Comparison of ENCODE assay signal across 8 cellular contexts in genomic region chr17:36591434-36592315, GRCh38. TPM values are rescaled to one million over a fixed set of nuclear protein-coding genes. Genes with fewer than 3 reads are reported as not detected.
DNase-seq lines count a peak whose midpoint lies in the region; ATAC-seq, FAIRE-seq and TF ChIP-seq lines count a peak whose summit lies in the region.

TSS of gene DHRS11 (plus strand) at chr17:36591879. CDS start at chr17:36592010, 131 bp downstream.

- H3K9me3 ChIP-seq in A549 (no peaks in the 10 kb centered on the region), colonic mucosa (no peaks in the 10 kb centered on the region)

- peak within 1 kb of the TSS; percentile 83 for H3K4me2 ChIP-seq in A549

- no peak for FAIRE-seq in A549 (lab: Jason Lieb, UNC)

- H3K27ac ChIP-seq in A549 (peak within 1 kb of the TSS; percentile 75 to 92), colonic mucosa (peak within 1 kb of the TSS; percentile 71)

- POLR2A ChIA-PET in A549 (lab: Yijun Ruan, JAX): interaction anchor here (2.1 kb wide), 2 partner anchors 9 to 10 kb away, joined by 6 to 12 read pairs; partner anchors contain the start of gene MRM1

- peak; percentile 48 for TF ChIP-seq POLR2A in A549 (IDR thresholded peaks at IDR 0.05; ENCODE audit: low read length)

- H3K4me1 ChIP-seq in A549: peaks cover 16% of the 10 kb centered on the region
- no peaks in the 10 kb centered on the region for H3K4me1 ChIP-seq in colonic mucosa

- intact Hi-C loops in colonic mucosa (cut with DNase I): loop anchor here (5.0 kb wide), 1 partner anchor 44 kb away; no protein-coding TSS in a partner anchor

- peak; percentile 21; the same call in 2 of the 3 replicates for TF ChIP-seq CTCF in A549 (IDR thresholded peaks at IDR 0.05)
- TF ChIP-seq CTCF in colonic mucosa (IDR thresholded peaks at IDR 0.05): no peak

- H3K4me3 ChIP-seq in A549 (peak within 1 kb of the TSS; percentile 82), colonic mucosa (peak within 1 kb of the TSS; percentile 99)

- no peaks in the 10 kb centered on the region for H3K27me3 ChIP-seq in colonic mucosa

- CTCF ChIA-PET in A549 (lab: Yijun Ruan, JAX): interaction anchor here (0.6 to 6.8 kb wide), 6 partner anchors 10 to 629 kb away, joined by 3 to 71 read pairs (median 3); partner anchors contain the start of genes MRM1, MYO19 and PIGW

- no peaks in the 10 kb centered on the region for H3K36me3 ChIP-seq in colonic mucosa

- WGBS in A549 (ENCODE audit: missing lambda C conversion rate): 19% methylated on average over 17 of the region's 87 CpGs

- TF ChIP-seq RAD21 in A549 (conservative IDR thresholded peaks at IDR 0.05 in 1 of 2, IDR thresholded peaks at IDR 0.05 in 1 of 2): peak in 1 of 2 experiments; percentile 30; a peak in 1 of 5 replicates

- peak within 1 kb of the TSS; percentile 82 to 95 for H3K9ac ChIP-seq in colonic mucosa (ENCODE audit: low read depth in 2 of 2, low read length in 2 of 2)

- no peak for TF ChIP-seq EP300 in A549 (IDR thresholded peaks at IDR 0.05)

- ATAC-seq in A549 (peak; percentile 94 to 96), GM18858 (IDR thresholded peaks at IDR 0.05; ENCODE audit: unreplicated experiment) (peak; percentile 58), HG03095 (IDR thresholded peaks at IDR 0.05; ENCODE audit: unreplicated experiment) (peak; percentile 74)

- DNase-seq in A549 (ENCODE audit: low read depth in 1 of 2, low spot score in 1 of 2) (peak; percentile 73 to 97), NCI-H345 treated with DMSO at 0.1 percent for 48 hours (lab: John Stamatoyannopoulos, UW; ENCODE audit: unreplicated experiment) (peak; percentile 63), colonic mucosa (peak; percentile 91), left kidney (ENCODE audit: low read depth, low spot score) (peak; percentile 92)
- DNase-seq in activated CD4-positive, alpha-beta T cell treated with anti-CD3 and anti-CD28 coated beads for 4 hours: peak; percentile 69 to 71
- DNase-seq in stimulated activated CD4-positive, alpha-beta T cell treated with anti-CD3 and anti-CD28 coated beads, Interleukin-1b, Interleukin-23, amount 100 ng/mL, for 24 hours (ENCODE audit: low read depth in 4 of 4, low spot score in 1 of 4): peak; percentile 59 to 82 (median 70)

TF ChIP-seq in A549, 52 proteins besides CTCF, POLR2A, EP300 and RAD21:
- TF ChIP-seq MYC (IDR thresholded peaks at IDR 0.05; ENCODE audit: borderline replicate concordance, low read length): no peak
- TF ChIP-seq POLR2AphosphoS2 (conservative IDR thresholded peaks at IDR 0.05; ENCODE audit: low read length): peak; percentile 93; the same call in 1 of the 2 replicates
- 0 out of 2 replicates have a peak, but pooled peaks have one; percentile 37 for TF ChIP-seq HOXA7 (CRISPR knock-in tag; IDR thresholded peaks at IDR 0.05)
- TF ChIP-seq TP53 (CRISPR knock-in tag; IDR thresholded peaks at IDR 0.05): peak; percentile 62
- TF ChIP-seq TFCP2L1 (CRISPR knock-in tag; IDR thresholded peaks at IDR 0.05): 0 out of 2 replicates have a peak, but pooled peaks have one; percentile 30
- TF ChIP-seq ZFP36 (IDR thresholded peaks at IDR 0.05; ENCODE audit: borderline replicate concordance, partially characterized antibody): no peak
- TF ChIP-seq JUN (IDR thresholded peaks at IDR 0.05): peak; percentile 37 to 78; a peak in 3 of 5 replicates
- peak; percentile 85 for TF ChIP-seq FOSB (CRISPR knock-in tag; IDR thresholded peaks at IDR 0.05)
- peak; percentile 82; the same call in 1 of the 2 replicates for TF ChIP-seq PHF8 (IDR thresholded peaks at IDR 0.05; ENCODE audit: borderline replicate concordance, low read depth)

RNA-seq across cellular contexts. Expression of gene DHRS11, which starts in this region (rescaled TPM):
- polyA plus RNA-seq in A549 (2011; rRNA removed) (7.4 and 9.5 TPM in 2 replicates), A549 (2017; fragmentation: RNase III; extraction: RNeasy Plus Mini Kit Qiagen cat#74134 plus additional on column Dnase treatment) (9.6 to 11.2 TPM (median 11.1 TPM) in 3 replicates)
- 23.7 and 26.1 TPM in 2 replicates for polyA plus RNA-seq in A549 (2012; cell fraction: cytosol; rRNA removed)
- 29.0 and 32.4 TPM in 2 replicates for polyA plus RNA-seq in A549 (2012; cell fraction: nucleus; rRNA removed)
- 11.7 and 20.5 TPM in 2 replicates for polyA minus RNA-seq in A549 (2011; rRNA and poly(A)+ RNA removed)
- 100 to 1,000 TPM; 147 to 191 TPM for total RNA-seq in colonic mucosa

Comparison
In these comparisons a context has a peak if more than half of its experiments do, and no peak if none do; other contexts are left out.
1. Peak in every context shown above with its lines: DNase-seq, ATAC-seq, H3K4me3 ChIP-seq and H3K27ac ChIP-seq.